ENCODE assay signal across 19 cellular contexts in genomic region chr20:53850318-53850717, GRCh38.
"Had no signal": no experiment of that assay in that cellular context is flagged by ENCODE, and none has a peak within 500 bp of the region (broad histone marks: within the 10 kb centered on the region; RNA-seq: fewer than 3 reads in every experiment).

No MANE protein-coding gene starts in this region.

- H3K4me3 Mint-ChIP-seq: naive thymus-derived CD8-positive, alpha-beta T cell; stimulated activated naive B cell treated with anti-CD40 and anti-IgM and Interleukin-4, amounts not matched to agents 10 μg/mL and 1 μg/mL and 100 μg/mL, for 72 hours; stimulated activated naive CD8-positive, alpha-beta T cell treated with anti-CD3 and anti-CD28 coated beads, Interleukin-15, amount 100 ng/mL, for 72 hours had no signal

- H3K27ac Mint-ChIP-seq: stimulated activated naive B cell treated with anti-CD40 and anti-IgM and Interleukin-4, amounts not matched to agents 10 μg/mL and 1 μg/mL and 100 μg/mL, for 72 hours; stimulated activated naive CD8-positive, alpha-beta T cell treated with anti-CD3 and anti-CD28 coated beads, Interleukin-15, amount 100 ng/mL, for 72 hours had no signal

- H3K9me3 Mint-ChIP-seq: naive thymus-derived CD8-positive, alpha-beta T cell; stimulated activated naive B cell treated with anti-CD40 and anti-IgM and Interleukin-4, amounts not matched to agents 10 μg/mL and 1 μg/mL and 100 μg/mL, for 72 hours; stimulated activated naive CD8-positive, alpha-beta T cell treated with anti-CD3 and anti-CD28 coated beads, Interleukin-15, amount 100 ng/mL, for 72 hours had no signal

- ATAC-seq: esophagus mucosa; heart left ventricle; left colon; left ventricle myocardium superior; naive thymus-derived CD8-positive, alpha-beta T cell; stimulated activated naive CD8-positive, alpha-beta T cell treated with anti-CD3 and anti-CD28 coated beads, Interleukin-15, amount 100 ng/mL, for 72 hours; upper lobe of right lung had no signal

- H3K4me3 ChIP-seq: heart left ventricle, lung, sigmoid colon, skin epidermis, testis, tibial nerve, upper lobe of right lung had no signal

- H3K36me3 Mint-ChIP-seq: naive thymus-derived CD8-positive, alpha-beta T cell had no signal

- H3K27me3 Mint-ChIP-seq: naive thymus-derived CD8-positive, alpha-beta T cell; stimulated activated naive B cell treated with anti-CD40 and anti-IgM and Interleukin-4, amounts not matched to agents 10 μg/mL and 1 μg/mL and 100 μg/mL, for 72 hours; stimulated activated naive CD8-positive, alpha-beta T cell treated with anti-CD3 and anti-CD28 coated beads, Interleukin-15, amount 100 ng/mL, for 72 hours had no signal

- H3K4me1 ChIP-seq: sigmoid colon, testis, upper lobe of right lung had no signal

- H3K27me3 ChIP-seq: heart left ventricle, sigmoid colon, testis, tibial nerve, upper lobe of right lung had no signal

- H3K27ac ChIP-seq: heart left ventricle, sigmoid colon, skin epidermis, testis, tibial nerve, upper lobe of right lung had no signal

- DNase-seq: cortex of kidney; effector memory CD4-positive, alpha-beta T cell; heart left ventricle; hippocampal formation; left colon; left ventricle myocardium superior; naive thymus-derived CD8-positive, alpha-beta T cell; posterior cingulate gyrus; sigmoid colon; stimulated activated CD4-positive, alpha-beta T cell treated with anti-CD3 and anti-CD28 coated beads, Interleukin-2, amount 100 ng/mL, for 24 hours; stimulated activated CD4-positive, alpha-beta T cell treated with anti-CD3 and anti-CD28 coated beads, Interleukin-4, amount 100 ng/mL, for 4 hours; stimulated activated naive B cell treated with anti-CD40 and anti-IgM and Interleukin-4, amounts not matched to agents 10 μg/mL and 1 μg/mL and 100 μg/mL, for 72 hours; stimulated activated naive CD8-positive, alpha-beta T cell treated with anti-CD3 and anti-CD28 coated beads, Interleukin-15, amount 100 ng/mL, for 72 hours; testis; upper lobe of right lung had no signal
